In the genomic region with DNA sequence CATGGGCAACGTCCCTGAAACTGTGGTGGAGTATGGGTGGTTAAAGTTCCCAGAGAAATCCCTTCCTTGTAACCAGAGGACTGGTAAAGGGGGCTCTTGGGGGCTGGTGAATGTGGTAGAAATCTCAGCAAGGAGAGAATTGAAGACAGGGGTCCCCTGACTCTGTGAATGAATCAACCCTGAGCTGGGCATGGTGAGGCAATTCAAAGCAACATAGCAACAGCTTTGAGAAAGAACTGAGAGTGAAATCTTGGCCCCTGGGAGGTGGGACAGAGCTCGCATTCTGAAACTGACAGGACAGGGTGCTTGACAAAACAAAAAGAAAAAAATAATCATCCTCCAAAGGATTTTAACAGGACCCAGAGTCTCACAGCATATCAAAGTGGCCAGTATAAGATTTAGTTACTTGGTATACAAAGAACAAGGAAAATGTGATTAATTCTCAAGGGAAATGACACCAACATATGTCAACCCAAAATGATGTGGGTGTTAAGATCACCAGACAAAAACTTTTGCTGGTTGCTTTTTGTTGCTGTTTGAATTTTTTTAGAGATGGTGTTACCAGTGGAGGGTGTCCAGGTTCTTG, we compare ENCODE assay signal across 15 cellular contexts.
"Had no signal": no experiment of that assay in that cellular context is flagged by ENCODE, and none has a peak within 500 bp of the region (broad histone marks: within the 10 kb centered on the region; RNA-seq: fewer than 3 reads in every experiment).

No MANE protein-coding gene starts in this region.

- ATAC-seq: activated CD4-positive, CD25-positive, alpha-beta regulatory T cell treated with anti-CD3 and anti-CD28 coated beads, Interleukin-2, amount 50 U/mL, for 24 hours; esophagus mucosa; left ventricle myocardium superior; T-cell had no signal

- H3K36me3 Mint-ChIP-seq: brain had no signal

- H3K27me3 Mint-ChIP-seq: T-cell had no signal

- H3K4me1 Mint-ChIP-seq: brain, nephron had no signal

- H3K27ac Mint-ChIP-seq: brain, memory B cell, nephron, progenitor cell of endocrine pancreas, T-cell had no signal

- H3K4me3 Mint-ChIP-seq: brain, memory B cell, nephron, T-cell had no signal

- DNase-seq: amygdala; central memory CD4-positive, alpha-beta T cell; colonic mucosa; left ventricle myocardium superior; occipital lobe; Right ventricle myocardium superior; stimulated activated CD4-positive, alpha-beta T cell treated with anti-CD3 and anti-CD28 coated beads, Interleukin-4, amount 100 ng/mL, for 1 hour; T-cell; T1000 had no signal
